Comparison of ENCODE assay signal across 8 cellular contexts in the genomic region with DNA sequence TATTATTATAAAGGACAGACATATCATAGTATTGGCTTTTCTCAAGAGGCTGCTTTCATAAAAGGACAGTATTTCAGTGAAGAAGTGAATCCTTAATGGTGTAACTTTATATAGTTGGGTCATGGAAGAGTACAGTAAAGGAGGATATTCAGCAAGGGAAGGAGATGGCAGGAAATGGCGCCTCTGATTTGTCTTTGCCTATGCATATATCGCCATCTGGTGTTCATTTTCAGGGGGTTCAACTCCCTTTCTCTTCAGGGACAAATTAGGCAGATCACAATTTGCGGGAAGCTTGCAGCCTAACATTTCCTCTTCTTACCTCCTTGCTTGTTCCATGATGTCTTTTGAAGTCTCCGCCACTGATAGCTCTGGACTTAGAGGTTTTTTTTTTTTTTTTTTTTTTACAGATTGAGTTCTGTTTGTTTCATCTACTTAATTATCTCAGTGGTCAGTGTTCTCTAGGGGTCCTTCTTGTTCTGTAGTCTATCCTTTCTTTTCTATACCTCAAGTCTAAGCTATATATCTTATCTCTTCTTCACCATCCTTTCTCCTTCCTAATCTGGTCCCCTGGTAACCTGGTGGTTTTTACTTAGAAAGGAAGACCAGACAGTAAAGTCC.
DNase-seq lines count a peak whose midpoint lies in the region; ATAC-seq and FAIRE-seq lines count a peak whose summit lies in the region.

No MANE protein-coding gene starts in this region.

- peak; percentile 72 for ATAC-seq in HG03066 (IDR thresholded peaks at IDR 0.05; ENCODE audit: low read depth, unreplicated experiment)
- no peak for ATAC-seq in HG03442 (IDR thresholded peaks at IDR 0.05; ENCODE audit: unreplicated experiment)

- FAIRE-seq in G401.6 (lab: Jason Lieb, UNC) (peak; percentile 94), urothelium cell line (lab: Jason Lieb, UNC) (no peak)

- DNase-seq in NCI-H446 treated with DMSO at 0.1 percent for 48 hours (lab: John Stamatoyannopoulos, UW) (peak; percentile 70), epidermal melanocyte (ENCODE audit: insufficient read length, low spot score) (peak; percentile 68), middle frontal gyrus (ENCODE audit: extremely low spot score, low spot score) (peak; percentile 70), urothelium cell line (ENCODE audit: low spot score) (peak; percentile 72)
- DNase-seq in activated CD4-positive, alpha-beta T cell treated with anti-CD3 and anti-CD28 coated beads for 4 hours, result peak; percentile 43 to 61
